1 cellular context compared by ENCODE assay signal in genomic region chr11:2938644-2939418, GRCh38.
TF ChIP-seq lines count a peak whose summit lies in the region.

No MANE protein-coding gene starts in this region.

TF ChIP-seq in GM12878, 131 proteins besides CTCF, POLR2A, EP300 and RAD21:
- peak; percentile 89 for TF ChIP-seq RELB (IDR thresholded peaks at IDR 0.05; ENCODE audit: low read depth)
- peak; percentile 91 for TF ChIP-seq BACH1 (IDR thresholded peaks at IDR 0.05; ENCODE audit: borderline replicate concordance)
